17 cellular contexts compared by ENCODE assay signal in the genomic region with DNA sequence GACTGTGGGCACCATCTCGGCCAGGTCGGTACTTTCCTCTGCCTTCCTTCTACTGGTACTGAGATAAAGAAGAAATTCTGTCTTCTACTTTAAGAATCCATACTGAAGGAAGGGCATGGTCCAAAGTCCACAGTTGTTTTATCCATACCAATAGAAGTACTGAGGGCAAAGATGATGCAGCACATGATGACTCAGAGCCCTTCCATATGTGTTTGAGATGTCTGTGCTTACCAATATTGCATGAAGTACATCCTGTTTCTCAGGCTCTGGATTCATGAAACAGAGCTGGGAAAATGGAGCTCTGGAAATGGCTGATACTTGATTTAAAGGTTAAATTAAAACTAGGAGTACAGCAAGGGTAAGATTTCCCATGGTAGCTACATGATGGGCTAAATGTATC.
"Had no signal": no experiment of that assay in that cellular context is flagged by ENCODE, and none has a peak within 500 bp of the region (broad histone marks: within the 10 kb centered on the region; RNA-seq: fewer than 3 reads in every experiment).

No MANE protein-coding gene starts in this region.

- H3K27me3 ChIP-seq: heart right ventricle, neutrophil had no signal

- DNase-seq: effector memory CD8-positive, alpha-beta T cell; erythroblast; foreskin melanocyte; heart right ventricle; hypothalamus; kidney glomerular epithelial cell; mammary epithelial cell; naive thymus-derived CD8-positive, alpha-beta T cell; stimulated activated CD4-positive, alpha-beta T cell treated with anti-CD3 and anti-CD28 coated beads, Interleukin-12 subunit alpha, Interleukin-12 subunit beta, amount 100 ng/mL, for 4 hours; stimulated activated naive CD4-positive, alpha-beta T cell; trophoblast cell had no signal

- H3K36me3 ChIP-seq: heart right ventricle, neutrophil had no signal

- H3K27ac ChIP-seq: heart right ventricle, neutrophil, skin epidermis had no signal

- ATAC-seq: effector memory CD8-positive, alpha-beta T cell; heart right ventricle; left lobe of liver; mucosa of descending colon; naive thymus-derived CD8-positive, alpha-beta T cell; sciatic nerve had no signal

- H3K9me3 ChIP-seq: heart right ventricle, mucosa of descending colon, neutrophil had no signal

- H3K4me3 ChIP-seq: heart right ventricle, mucosa of descending colon, skin epidermis had no signal

- H3K4me1 ChIP-seq: heart right ventricle had no signal

- FAIRE-seq: islet of Langerhans had no signal
